Comparison of ENCODE assay signal across 19 cellular contexts in genomic region chr6:39812496-39812852, GRCh38. TPM values are rescaled to one million over a fixed set of nuclear protein-coding genes. Genes with fewer than 3 reads are reported as not detected.
DNase-seq lines count a peak whose midpoint lies in the region; ATAC-seq and TF ChIP-seq lines count a peak whose summit lies in the region.
"Had no signal": no experiment of that assay in that cellular context is flagged by ENCODE, and none has a peak within 500 bp of the region (broad histone marks: within the 10 kb centered on the region; RNA-seq: fewer than 3 reads in every experiment).

No MANE protein-coding gene starts in this region.

- no peak overlapping the region for H3K4me3 Mint-ChIP-seq in neural progenitor cell
- H3K4me3 Mint-ChIP-seq: activated CD4-positive, alpha-beta T cell treated with anti-CD3 and anti-CD28 coated beads, Interleukin-2, amount 10 ng/mL, durations not matched to agents 7 days and 5 days; activated naive CD8-positive, alpha-beta T cell treated with anti-CD3 and anti-CD28 coated beads, Interleukin-2, amount 10 ng/mL, durations not matched to agents 7 days and 5 days; activated T-cell treated with anti-CD3 and anti-CD28 coated beads, Interleukin-2, amount 50 U/mL, for 4 hours had no signal

- 77 to 80% methylated on average over 2 of the region's 2 CpGs for WGBS in esophagus, 2 donors
- 47 to 80% methylated on average over 2 of the region's 2 CpGs for WGBS in thyroid gland, 2 donors

- H3K9ac ChIP-seq in neural progenitor cell, result no peak overlapping the region

- no peak overlapping the region for H2AFZ ChIP-seq in neural progenitor cell (replicated peaks)

- no peaks in the 10 kb centered on the region for H3F3A ChIP-seq in neural progenitor cell (ENCODE audit: low read depth)

- peaks cover 0 to 1% of the 10 kb centered on the region in 2 donors for H3K36me3 ChIP-seq in esophagus (ENCODE audit: control insufficient read depth in 2 of 2, insufficient read depth in 2 of 2, low read length in 1 of 2)
- H3K36me3 ChIP-seq in neural progenitor cell, result no peaks in the 10 kb centered on the region
- no peaks in the 10 kb centered on the region for H3K36me3 ChIP-seq in thyroid gland
- H3K36me3 ChIP-seq: prostate gland had no signal

- H3K27me3 Mint-ChIP-seq in neural progenitor cell (ENCODE audit: insufficient read depth, low read depth), result no peaks in the 10 kb centered on the region

- H3K27me3 ChIP-seq in esophagus (ENCODE audit: control insufficient read depth in 1 of 2, insufficient read depth in 2 of 2, low read length in 2 of 2), result no peaks in the 10 kb centered on the region
- no peaks in the 10 kb centered on the region for H3K27me3 ChIP-seq in neural progenitor cell
- no peaks in the 10 kb centered on the region for H3K27me3 ChIP-seq in thyroid gland

- no peak overlapping the region for H3K4me3 ChIP-seq in esophagus (ENCODE audit: low read depth in 1 of 2, low read length in 2 of 2)
- H3K4me3 ChIP-seq in neural progenitor cell, result no peak overlapping the region
- H3K4me3 ChIP-seq in thyroid gland (replicated peaks in 1 of 3), result no peak overlapping the region
- H3K4me3 ChIP-seq: prostate gland had no signal

- H3K9me3 ChIP-seq in esophagus (ENCODE audit: control insufficient read depth in 2 of 2, insufficient read depth in 1 of 2, low read depth in 1 of 2, low read length in 1 of 2), result no peaks in the 10 kb centered on the region
- H3K9me3 ChIP-seq in neural progenitor cell (ENCODE audit: low read depth), result no peaks in the 10 kb centered on the region
- H3K9me3 ChIP-seq in thyroid gland, result no peaks in the 10 kb centered on the region
- H3K9me3 ChIP-seq: prostate gland had no signal

- no peak for TF ChIP-seq POLR2A in thyroid gland (IDR thresholded peaks at IDR 0.05)

- TF ChIP-seq CTCF in neural progenitor cell (IDR thresholded peaks at IDR 0.05), result no peak
- no peak for TF ChIP-seq CTCF in thyroid gland (IDR thresholded peaks at IDR 0.05)

- peak overlapping the region; percentile 37 to 55 for H3K27ac ChIP-seq in esophagus (ENCODE audit: low read depth in 2 of 2, low read length in 1 of 2)
- no peak overlapping the region for H3K27ac ChIP-seq in neural progenitor cell
- peak overlapping the region in 2 of 3 donors; percentile 28 to 64 for H3K27ac ChIP-seq in thyroid gland
- H3K27ac ChIP-seq: prostate gland had no signal

- H3K4me1 ChIP-seq in esophagus (ENCODE audit: control insufficient read depth in 2 of 2, insufficient read depth in 2 of 2, low read length in 1 of 2) (peaks cover 0 to 2% of the 10 kb centered on the region in 2 donors), neural progenitor cell (no peaks in the 10 kb centered on the region), thyroid gland (peaks cover 26 to 42% of the 10 kb centered on the region in 2 donors)
- H3K4me1 ChIP-seq: prostate gland had no signal

- no peak for ATAC-seq in GM18868 (IDR thresholded peaks at IDR 0.05; ENCODE audit: unreplicated experiment)
- no peak for ATAC-seq in GM21528 (IDR thresholded peaks at IDR 0.05; ENCODE audit: low FRiP score, unreplicated experiment)
- no peak for ATAC-seq in HG02588 (IDR thresholded peaks at IDR 0.05; ENCODE audit: unreplicated experiment)
- ATAC-seq: activated T-cell treated with anti-CD3 and anti-CD28 coated beads, Interleukin-2, amount 50 U/mL, for 4 hours; HepG2 had no signal

- peak overlapping the region; percentile 51 for H3K27ac Mint-ChIP-seq in neural progenitor cell
- H3K27ac Mint-ChIP-seq: activated CD4-positive, alpha-beta T cell treated with anti-CD3 and anti-CD28 coated beads, Interleukin-2, amount 10 ng/mL, durations not matched to agents 7 days and 5 days; activated naive CD8-positive, alpha-beta T cell treated with anti-CD3 and anti-CD28 coated beads, Interleukin-2, amount 10 ng/mL, durations not matched to agents 7 days and 5 days had no signal

- no peaks in the 10 kb centered on the region for H3K79me2 ChIP-seq in neural progenitor cell (ENCODE audit: low read depth)

- intact Hi-C loops in thyroid gland (cut with DNase I), result no loop called here

- peaks cover 25% of the 10 kb centered on the region for H3K4me1 Mint-ChIP-seq in neural progenitor cell
- H3K4me1 Mint-ChIP-seq: activated CD4-positive, alpha-beta T cell treated with anti-CD3 and anti-CD28 coated beads, Interleukin-2, amount 10 ng/mL, durations not matched to agents 7 days and 5 days; activated naive CD8-positive, alpha-beta T cell treated with anti-CD3 and anti-CD28 coated beads, Interleukin-2, amount 10 ng/mL, durations not matched to agents 7 days and 5 days had no signal

- no peaks in the 10 kb centered on the region for H3K36me3 Mint-ChIP-seq in neural progenitor cell
- H3K36me3 Mint-ChIP-seq: activated naive CD8-positive, alpha-beta T cell treated with anti-CD3 and anti-CD28 coated beads, Interleukin-2, amount 10 ng/mL, durations not matched to agents 7 days and 5 days had no signal

- no peaks in the 10 kb centered on the region for H4K20me1 ChIP-seq in neural progenitor cell (ENCODE audit: low read depth)

- no peaks in the 10 kb centered on the region for H3K9me3 Mint-ChIP-seq in neural progenitor cell
- H3K9me3 Mint-ChIP-seq: activated CD4-positive, alpha-beta T cell treated with anti-CD3 and anti-CD28 coated beads, Interleukin-2, amount 10 ng/mL, durations not matched to agents 7 days and 5 days; activated naive CD8-positive, alpha-beta T cell treated with anti-CD3 and anti-CD28 coated beads, Interleukin-2, amount 10 ng/mL, durations not matched to agents 7 days and 5 days; activated T-cell treated with anti-CD3 and anti-CD28 coated beads, Interleukin-2, amount 50 U/mL, for 4 hours had no signal

- no peak overlapping the region for H3K4me2 ChIP-seq in neural progenitor cell

- DNase-seq in NCI-H2227 (lab: John Stamatoyannopoulos, UW; ENCODE audit: unreplicated experiment) (peak; percentile 38), neural progenitor cell (ENCODE audit: low spot score) (no peak), thyroid gland (no peak), NCI-H2029 treated with DMSO at 0.1 percent for 48 hours (lab: John Stamatoyannopoulos, UW) (no peak)
- DNase-seq: activated CD4-positive, alpha-beta T cell treated with anti-CD3 and anti-CD28 coated beads, Interleukin-2, amount 10 ng/mL, durations not matched to agents 7 days and 5 days; activated naive CD8-positive, alpha-beta T cell treated with anti-CD3 and anti-CD28 coated beads, Interleukin-2, amount 10 ng/mL, durations not matched to agents 7 days and 5 days; activated T-cell treated with anti-CD3 and anti-CD28 coated beads, Interleukin-2, amount 50 U/mL, for 4 hours; AML-193; cerebellar nuclear complex; islet precursor cell; NCI-H2107; SHP77; T-helper 9 cell had no signal

RNA-seq across cellular contexts. Expression of gene DAAM2, which starts 20.3 kb away (rescaled TPM):
- polyA plus RNA-seq in esophagus, result 10 to 100 TPM; 10.7 to 11.3 TPM
- total RNA-seq in neural progenitor cell (ENCODE audit: low replicate concordance) (2.1 and 3.2 TPM in 2 replicates), thyroid gland (10 to 100 TPM; 17.8 to 37.0 (median 23.8) TPM)
- total RNA-seq: activated CD4-positive, alpha-beta T cell treated with anti-CD3 and anti-CD28 coated beads, Interleukin-2, amount 10 ng/mL, durations not matched to agents 7 days and 5 days; activated naive CD8-positive, alpha-beta T cell treated with anti-CD3 and anti-CD28 coated beads, Interleukin-2, amount 10 ng/mL, durations not matched to agents 7 days and 5 days; HepG2 had no signal
